26 cellular contexts compared by ENCODE assay signal in the genomic region with DNA sequence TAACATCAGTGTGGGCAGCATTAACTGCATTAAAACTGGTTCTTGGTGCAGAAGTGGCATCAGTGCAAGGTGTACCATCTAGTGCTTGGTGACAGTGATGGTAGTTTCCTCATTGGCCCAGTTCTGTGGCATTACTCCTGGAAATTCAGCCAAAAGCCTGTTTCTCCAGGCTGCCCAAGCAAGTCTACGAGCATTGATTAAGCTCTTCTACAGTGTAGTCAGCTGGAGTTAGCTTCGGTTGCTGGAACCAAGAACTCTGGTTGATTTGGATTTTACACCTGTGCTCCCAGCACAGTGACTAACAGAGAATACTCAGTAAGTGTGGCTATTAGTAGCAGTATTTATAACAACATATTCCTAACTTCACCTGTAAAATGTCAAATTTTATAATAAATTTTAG.
"Had no signal": no experiment of that assay in that cellular context is flagged by ENCODE, and none has a peak within 500 bp of the region (broad histone marks: within the 10 kb centered on the region; RNA-seq: fewer than 3 reads in every experiment).

No MANE protein-coding gene starts in this region.

- H3K36me3 ChIP-seq: esophagus muscularis mucosa, gastroesophageal sphincter, heart left ventricle, lower lobe of right lung had no signal

- H3K9me3 ChIP-seq: esophagus muscularis mucosa, gastroesophageal sphincter, heart left ventricle, lower lobe of right lung, mucosa of descending colon had no signal

- H3K4me1 Mint-ChIP-seq: immature natural killer cell; naive B cell; naive thymus-derived CD8-positive, alpha-beta T cell had no signal

- DNase-seq: dermis blood vessel endothelial cell; dorsolateral prefrontal cortex; effector CD4-positive, alpha-beta T cell; effector memory CD4-positive, alpha-beta T cell; foreskin keratinocyte; heart left ventricle; hypothalamus; immature natural killer cell; islet precursor cell; kidney; kidney glomerular epithelial cell; left colon; left ventricle myocardium superior; lower lobe of right lung; mesenchymal stem cell; mucosa of descending colon; naive B cell; naive thymus-derived CD8-positive, alpha-beta T cell had no signal

- H3K27ac ChIP-seq: coronary artery, dorsolateral prefrontal cortex, esophagus muscularis mucosa, foreskin keratinocyte, gastroesophageal sphincter, heart left ventricle, hepatocyte, lower lobe of right lung had no signal

- H3K27ac Mint-ChIP-seq: immature natural killer cell; mesothelial cell of epicardium; naive B cell; naive thymus-derived CD8-positive, alpha-beta T cell had no signal

- H3K4me3 ChIP-seq: coronary artery, dorsolateral prefrontal cortex, esophagus muscularis mucosa, gastroesophageal sphincter, heart left ventricle, hepatocyte, lower lobe of right lung, mucosa of descending colon had no signal

- H3K4me3 Mint-ChIP-seq: immature natural killer cell; mesothelial cell of epicardium; naive B cell; naive thymus-derived CD8-positive, alpha-beta T cell had no signal

- FAIRE-seq: endothelial cell of umbilical vein, frontal cortex, kidney had no signal

- H3K27me3 ChIP-seq: dorsolateral prefrontal cortex, esophagus muscularis mucosa, foreskin keratinocyte, gastroesophageal sphincter, heart left ventricle, hepatocyte had no signal

- H2AFZ ChIP-seq: hepatocyte had no signal

- H3K9me3 Mint-ChIP-seq: immature natural killer cell; naive thymus-derived CD8-positive, alpha-beta T cell had no signal

- H3K4me1 ChIP-seq: foreskin keratinocyte, gastroesophageal sphincter, heart left ventricle, lower lobe of right lung had no signal

- H3K4me2 ChIP-seq: hepatocyte had no signal

- H3K79me2 ChIP-seq: hepatocyte had no signal

- ATAC-seq: foreskin keratinocyte; gastroesophageal sphincter; heart left ventricle; left lobe of liver; left ventricle myocardium superior; lower lobe of right lung; naive thymus-derived CD8-positive, alpha-beta T cell had no signal

- H3K36me3 Mint-ChIP-seq: immature natural killer cell, naive B cell had no signal
